ENCODE assay signal across 1 cellular context in genomic region chr6:110882824-110883554, GRCh38.
TF ChIP-seq lines count a peak whose summit lies in the region.

No MANE protein-coding gene starts in this region.

TF ChIP-seq in GM23338, 12 proteins besides CTCF, POLR2A, EP300 and RAD21 (continued from another document):
- no peak for TF ChIP-seq ZNF462 (CRISPR knock-in tag; IDR thresholded peaks at IDR 0.05)
- no peak for TF ChIP-seq ZNF114 (CRISPR knock-in tag; IDR thresholded peaks at IDR 0.05)
- TF ChIP-seq EZH2 (IDR thresholded peaks at IDR 0.05; ENCODE audit: low read depth, unreplicated experiment), result no peak
- TF ChIP-seq REST (IDR thresholded peaks at IDR 0.05; ENCODE audit: unreplicated experiment), result no peak
